Comparison of ENCODE assay signal across 8 cellular contexts in the genomic region with DNA sequence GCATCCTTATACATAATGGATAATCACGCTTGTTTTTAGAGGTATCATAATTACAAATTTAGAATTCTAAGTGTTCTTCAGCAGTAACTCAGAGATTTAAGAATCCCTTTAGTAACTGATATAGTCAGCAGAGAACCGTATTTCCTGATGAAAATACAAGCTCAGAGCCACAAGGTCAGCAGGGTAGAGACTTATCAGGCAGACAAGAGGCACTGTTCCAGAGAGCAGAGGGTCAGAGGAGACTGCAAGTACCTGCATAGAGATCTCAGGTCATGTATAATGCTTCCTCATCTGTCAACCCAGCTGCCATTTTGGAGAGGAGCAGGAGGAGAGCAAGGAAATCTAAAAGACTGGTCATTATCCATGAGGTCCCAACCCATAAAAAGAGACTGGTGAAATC.
"Had no signal": no experiment of that assay in that cellular context is flagged by ENCODE, and none has a peak within 500 bp of the region (broad histone marks: within the 10 kb centered on the region; RNA-seq: fewer than 3 reads in every experiment).

No MANE protein-coding gene starts in this region.

- H3K27ac ChIP-seq: GM23248, HL-60 had no signal

- H3K4me1 ChIP-seq: HAP-1 had no signal

- ATAC-seq: HCT116 had no signal

- DNase-seq: GM23248, GOT3, H7, HFFc6, IMR-90 had no signal

- H3K4me3 Mint-ChIP-seq: HFFc6 had no signal

- H3K27ac Mint-ChIP-seq: HFFc6 had no signal

- H3K4me3 ChIP-seq: GM23248, HAP-1 had no signal

- H3K36me3 ChIP-seq: HAP-1 had no signal

- H3K9ac ChIP-seq: GM23248 had no signal

- H3K9me3 ChIP-seq: HAP-1 had no signal

- H2AFZ ChIP-seq: GM23248 had no signal
